Comparison of ENCODE assay signal across 8 cellular contexts in genomic region chr12:130281157-130281799, GRCh38. TPM values are rescaled to one million over a fixed set of nuclear protein-coding genes. Genes with fewer than 3 reads are reported as not detected.
A peak's percentile ranks its signal among the peaks of the same experiment; 100 is the strongest.
DNase-seq lines count a peak whose midpoint lies in the region; TF ChIP-seq lines count a peak whose summit lies in the region.

No MANE protein-coding gene starts in this region.

- peak; percentile 35 for TF ChIP-seq CTCF in AG09309 (IDR thresholded peaks at IDR 0.05; ENCODE audit: control insufficient read depth, insufficient read depth, low read depth, low read length, missing control alignments)

- peaks cover 3% of the 10 kb centered on the region for H3K9me3 Mint-ChIP-seq in activated naive CD4-positive, alpha-beta T cell treated with anti-CD3 and anti-CD28 coated beads for 36 hours

- POLR2A ChIA-PET in HEK293T (lab: Yijun Ruan, JAX): no interaction called here

- no peak overlapping the region for H3K27ac Mint-ChIP-seq in activated naive CD4-positive, alpha-beta T cell treated with anti-CD3 and anti-CD28 coated beads for 36 hours

- peaks cover 4% of the 10 kb centered on the region for H3K4me1 Mint-ChIP-seq in activated naive CD4-positive, alpha-beta T cell treated with anti-CD3 and anti-CD28 coated beads for 36 hours (ENCODE audit: low read depth)

- DNase-seq in AG09309 (ENCODE audit: low read depth): no peak
- peak; percentile 75 for DNase-seq in HEK293T (ENCODE audit: extremely low spot score)
- peak; percentile 57 for DNase-seq in activated naive CD4-positive, alpha-beta T cell treated with anti-CD3 and anti-CD28 coated beads for 36 hours
- DNase-seq in inferior parietal cortex (ENCODE audit: extremely low spot score): peak; percentile 39
- DNase-seq in stimulated activated CD4-positive, alpha-beta T cell treated with anti-CD3 and anti-CD28 coated beads, TNF-alpha, amount 100 ng/mL, for 4 hours (ENCODE audit: low read depth in 3 of 3): peak in 2 of 3 experiments; percentile 5 to 23
- DNase-seq in HPDE6-E6E7 (ENCODE audit: extremely low spot score): no peak
- DNase-seq in DMS79 treated with DMSO at 0.1 percent for 48 hours (lab: John Stamatoyannopoulos, UW): no peak
- no peak for DNase-seq in foreskin melanocyte

- peaks cover 17% of the 10 kb centered on the region for H3K27me3 Mint-ChIP-seq in activated naive CD4-positive, alpha-beta T cell treated with anti-CD3 and anti-CD28 coated beads for 36 hours (ENCODE audit: low read depth)

- no peak overlapping the region for H3K4me3 ChIP-seq in AG09309 (ENCODE audit: control insufficient read depth, low read depth, low read length)

- no peaks in the 10 kb centered on the region for H3K36me3 Mint-ChIP-seq in activated naive CD4-positive, alpha-beta T cell treated with anti-CD3 and anti-CD28 coated beads for 36 hours (ENCODE audit: low read depth)

- CTCF ChIA-PET in HEK293T (lab: Yijun Ruan, JAX): interaction anchor here (0.6 to 1.0 kb wide), 5 partner anchors 13 to 578 kb away, joined by 3 to 4 read pairs (median 3); no protein-coding TSS in a partner anchor
- CTCF ChIA-PET in activated naive CD4-positive, alpha-beta T cell treated with anti-CD3 and anti-CD28 coated beads for 36 hours (lab: Charles Lee): interaction anchor here (0.8 to 1.8 kb wide), 14 partner anchors 9 to 466 kb away, joined by 3 to 9 read pairs (median 3); no protein-coding TSS in a partner anchor

- no peak overlapping the region for H3K4me3 Mint-ChIP-seq in activated naive CD4-positive, alpha-beta T cell treated with anti-CD3 and anti-CD28 coated beads for 36 hours

- intact Hi-C loops in activated naive CD4-positive, alpha-beta T cell treated with anti-CD3 and anti-CD28 coated beads for 36 hours (cut with micrococcal nuclease): loop anchor here (1.0 to 2.0 kb wide), 3 partner anchors 54 to 467 kb away; no protein-coding TSS in a partner anchor

TF ChIP-seq in HEK293T, 16 proteins besides CTCF, POLR2A, EP300 and RAD21:
- TF ChIP-seq LEF1 (IDR thresholded peaks at IDR 0.05; ENCODE audit: borderline replicate concordance) (no peak), HDGF (IDR thresholded peaks at IDR 0.05; ENCODE audit: borderline replicate concordance) (no peak), ELF4 (IDR thresholded peaks at IDR 0.05) (no peak), BHLHE40 (IDR thresholded peaks at IDR 0.05; ENCODE audit: borderline replicate concordance) (no peak), FOXK2 (IDR thresholded peaks at IDR 0.05) (no peak), PKNOX1 (IDR thresholded peaks at IDR 0.05) (no peak), SP1 (IDR thresholded peaks at IDR 0.05) (no peak), NFRKB (IDR thresholded peaks at IDR 0.05) (no peak), SUZ12 (IDR thresholded peaks at IDR 0.05) (no peak), CTBP1 (IDR thresholded peaks at IDR 0.05; ENCODE audit: borderline replicate concordance) (no peak)

RNA-seq across cellular contexts. Expression of gene PIWIL1, which starts 56.4 kb away (rescaled TPM):
- total RNA-seq in activated naive CD4-positive, alpha-beta T cell treated with anti-CD3 and anti-CD28 coated beads for 36 hours: not detected

Comparison
In these comparisons a context has a peak if more than half of its experiments do, and no peak if none do; other contexts are left out.
1. DNase-seq: peak in HEK293T (single experiment), activated naive CD4-positive, alpha-beta T cell treated with anti-CD3 and anti-CD28 coated beads for 36 hours (single experiment), inferior parietal cortex (single experiment) and stimulated activated CD4-positive, alpha-beta T cell treated with anti-CD3 and anti-CD28 coated beads, TNF-alpha, amount 100 ng/mL, for 4 hours (2 of 3); none in AG09309 (single experiment), HPDE6-E6E7 (single experiment), DMS79 treated with DMSO at 0.1 percent for 48 hours (single experiment) and foreskin melanocyte (single experiment).